27 cellular contexts compared by ENCODE assay signal in genomic region chr11:62050716-62051115, GRCh38.
DNase-seq lines count a peak whose midpoint lies in the region; ATAC-seq, FAIRE-seq and TF ChIP-seq lines count a peak whose summit lies in the region.
"Had no signal": no experiment of that assay in that cellular context is flagged by ENCODE, and none has a peak within 500 bp of the region (broad histone marks: within the 10 kb centered on the region; RNA-seq: fewer than 3 reads in every experiment).

No MANE protein-coding gene starts in this region.

- CTCF ChIA-PET in A549 (lab: Yijun Ruan, JAX) (interaction anchor here (0.8 to 9.3 kb wide), 10 partner anchors 15 to 253 kb away, joined by 3 to 103 read pairs (median 5); no protein-coding TSS in a partner anchor), PC-9 (lab: Charles Lee) (no interaction called here), endothelial cell of umbilical vein (lab: Charles Lee) (interaction anchor here (0.8 to 2.0 kb wide), 3 partner anchors 32 to 152 kb away, joined by 3 to 7 read pairs (median 3); no protein-coding TSS in a partner anchor)

- no peak overlapping the region for H2BK5ac ChIP-seq in trophoblast cell (ENCODE audit: low read depth, low read length, poor library complexity)

- TF ChIP-seq RAD21 in A549 (conservative IDR thresholded peaks at IDR 0.05 in 1 of 2, IDR thresholded peaks at IDR 0.05 in 1 of 2) = no peak

- no peak overlapping the region for H2BK120ac ChIP-seq in trophoblast cell (ENCODE audit: insufficient read depth, low read length, poor library complexity)

- no peak overlapping the region for H2AK5ac ChIP-seq in trophoblast cell (ENCODE audit: low read length)

- no peak for DNase-seq in A549 (ENCODE audit: low read depth in 1 of 2, low spot score in 1 of 2)
- DNase-seq in PC-9 = peak in 1 of 2 experiments; percentile 90
- DNase-seq in endothelial cell of umbilical vein (ENCODE audit: low read depth, low spot score) = no peak
- peak; percentile 17 to 61 for DNase-seq in trophoblast cell
- DNase-seq in NOMO-1 (lab: John Stamatoyannopoulos, UW; ENCODE audit: unreplicated experiment in 2 of 2) = no peak
- DNase-seq in body of pancreas = no peak
- DNase-seq: ACHN; BE2C; C1 segment of cervical spinal cord; CD4-positive, alpha-beta memory T cell; CD4-positive, CD25-positive, alpha-beta regulatory T cell; CD8-positive, alpha-beta memory T cell; COR-L47; DMS 273 treated with DMSO at 0.1 percent for 48 hours; DMS153; DMS53; DMS79; DND-41; EL; GDM1 had no signal

- no peak overlapping the region for H3K14ac ChIP-seq in trophoblast cell (ENCODE audit: low read length)

- no peak overlapping the region for H3K4ac ChIP-seq in trophoblast cell (ENCODE audit: low read depth, low read length)

- ATAC-seq in A549 = no peak
- no peak for ATAC-seq in body of pancreas
- no peak for ATAC-seq in GM21717 (IDR thresholded peaks at IDR 0.05; ENCODE audit: unreplicated experiment)
- no peak for ATAC-seq in HG03175 (IDR thresholded peaks at IDR 0.05; ENCODE audit: unreplicated experiment)
- ATAC-seq: GM12878 had no signal

- no peaks in the 10 kb centered on the region for H3K9me3 ChIP-seq in A549
- no peaks in the 10 kb centered on the region; the same call in 1 of the 2 replicates for H3K9me3 ChIP-seq in PC-9 (ENCODE audit: insufficient read depth, low read depth)
- H3K9me3 ChIP-seq in endothelial cell of umbilical vein (replicated peaks; ENCODE audit: control insufficient read depth, insufficient read depth, low read length) = no peaks in the 10 kb centered on the region
- H3K9me3 ChIP-seq in trophoblast cell (ENCODE audit: insufficient read depth, low read depth, low read length) = peaks cover 2% of the 10 kb centered on the region
- H3K9me3 ChIP-seq in body of pancreas = no peaks in the 10 kb centered on the region
- H3K9me3 ChIP-seq: BE2C, BLaER1 had no signal

- dilution Hi-C loops in endothelial cell of umbilical vein (cut with MboI; ENCODE audit: extremely low pct_ligation_motif_present, low sequenced_read_pairs) = no loop called here

- FAIRE-seq in A549 (lab: Jason Lieb, UNC) = no peak
- no peak for FAIRE-seq in endothelial cell of umbilical vein (lab: Jason Lieb, UNC)
- FAIRE-seq: GM12878, GM12892, GM18507 had no signal

- H2AFZ ChIP-seq in PC-9 = no peak overlapping the region
- H2AFZ ChIP-seq in endothelial cell of umbilical vein (ENCODE audit: low read depth, low read length) = no peak overlapping the region
- H2AFZ ChIP-seq in trophoblast cell (ENCODE audit: insufficient read depth, low read length, poor library complexity) = no peak overlapping the region

- peaks cover 66% of the 10 kb centered on the region for H3F3A ChIP-seq in PC-9 (ENCODE audit: insufficient read depth, low read depth)

- H3K4me3 ChIP-seq in A549 = no peak overlapping the region
- H3K4me3 ChIP-seq in PC-9 = no peak overlapping the region
- H3K4me3 ChIP-seq in endothelial cell of umbilical vein (replicated peaks in 1 of 3; ENCODE audit: insufficient read depth in 1 of 3, low read depth in 1 of 3, low read length in 3 of 3) = no peak overlapping the region
- no peak overlapping the region for H3K4me3 ChIP-seq in trophoblast cell (ENCODE audit: low read depth, low read length)
- no peak overlapping the region for H3K4me3 ChIP-seq in body of pancreas
- H3K4me3 ChIP-seq: BLaER1, GM12878 had no signal

- H3K27me3 ChIP-seq in PC-9 (ENCODE audit: insufficient read depth, low read depth) (no peaks in the 10 kb centered on the region), endothelial cell of umbilical vein (ENCODE audit: control insufficient read depth in 2 of 2, insufficient read depth in 2 of 2, low read length in 2 of 2) (peaks cover 16 to 21% of the 10 kb centered on the region in 2 experiments), trophoblast cell (ENCODE audit: insufficient read depth, low read length) (no peaks in the 10 kb centered on the region), body of pancreas (no peaks in the 10 kb centered on the region)
- H3K27me3 ChIP-seq: BE2C, BLaER1 had no signal

- TF ChIP-seq CTCF in A549 (IDR thresholded peaks at IDR 0.05) (no peak), PC-9 (conservative IDR thresholded peaks at IDR 0.05) (no peak), endothelial cell of umbilical vein (IDR thresholded peaks at IDR 0.05; ENCODE audit: extremely low read depth in 1 of 2, insufficient read depth in 1 of 2, low read depth in 1 of 2, low read length in 2 of 2) (no peak), body of pancreas (IDR thresholded peaks at IDR 0.05) (no peak)

- no peak overlapping the region for H3K23ac ChIP-seq in trophoblast cell (ENCODE audit: low read length)

- no peaks in the 10 kb centered on the region for H3K9me1 ChIP-seq in endothelial cell of umbilical vein (replicated peaks; ENCODE audit: control insufficient read depth, extremely low read depth, insufficient read depth, low read length)

- H3K4me1 ChIP-seq in A549 (peaks cover 45% of the 10 kb centered on the region), PC-9 (replicated peaks; ENCODE audit: insufficient read depth) (peaks cover 90% of the 10 kb centered on the region), endothelial cell of umbilical vein (ENCODE audit: control insufficient read depth, extremely low read depth, insufficient read depth, low read length) (no peaks in the 10 kb centered on the region), trophoblast cell (ENCODE audit: control insufficient read depth in 1 of 2, insufficient read depth in 2 of 2, low read length in 2 of 2) (peaks cover 18 to 19% of the 10 kb centered on the region in 2 experiments), body of pancreas (no peaks in the 10 kb centered on the region)
- H3K4me1 ChIP-seq: BE2C, BLaER1 had no signal

- BruUV-seq in PC-9 (replicated peaks; lab: Mats Ljungman, UMichigan) (no TSS peak), endothelial cell of umbilical vein (replicated peaks; lab: Mats Ljungman, UMichigan) (no TSS peak)

- H3K36me3 ChIP-seq in PC-9 (ENCODE audit: low read depth) (no peaks in the 10 kb centered on the region), endothelial cell of umbilical vein (ENCODE audit: control insufficient read depth in 2 of 2, extremely low read depth in 1 of 2, insufficient read depth in 2 of 2, low read length in 2 of 2) (no peaks in the 10 kb centered on the region), trophoblast cell (ENCODE audit: control insufficient read depth in 1 of 2, insufficient read depth in 2 of 2, low read length in 2 of 2) (no peaks in the 10 kb centered on the region), body of pancreas (replicated peaks in 1 of 2; ENCODE audit: insufficient read depth in 1 of 2, low read depth in 2 of 2) (no peaks in the 10 kb centered on the region)
- H3K36me3 ChIP-seq: BE2C, BLaER1 had no signal

- H4K20me1 ChIP-seq in PC-9 (ENCODE audit: insufficient read depth) (no peaks in the 10 kb centered on the region), endothelial cell of umbilical vein (replicated peaks; ENCODE audit: control insufficient read depth, extremely low read depth, insufficient read depth, low read length) (no peaks in the 10 kb centered on the region)
- H4K20me1 ChIP-seq: BLaER1 had no signal

- WGBS in A549 (ENCODE audit: missing lambda C conversion rate) = 75% methylated on average over 5 of the region's 5 CpGs
- WGBS in trophoblast cell (ENCODE audit: extremely low coverage, insufficient coverage, insufficient read length) = no CpG with 5 or more reads among the region's 5 CpGs
- WGBS in body of pancreas, 2 donors = 79 to 80% methylated on average over 5 of the region's 5 CpGs

- no peak overlapping the region for H4K8ac ChIP-seq in trophoblast cell (ENCODE audit: low read depth, low read length)

- peaks cover 17% of the 10 kb centered on the region for H3K79me1 ChIP-seq in trophoblast cell (ENCODE audit: low read length)

- no peak for TF ChIP-seq POLR2A in A549 (IDR thresholded peaks at IDR 0.05; ENCODE audit: low read length)
- no peak for TF ChIP-seq POLR2A in endothelial cell of umbilical vein (IDR thresholded peaks at IDR 0.05; ENCODE audit: low read depth, low read length)
- no peak for TF ChIP-seq POLR2A in body of pancreas (IDR thresholded peaks at IDR 0.05)

- H3K9ac ChIP-seq in endothelial cell of umbilical vein (replicated peaks; ENCODE audit: extremely low read depth, insufficient read depth, low read length) (no peak overlapping the region), trophoblast cell (ENCODE audit: low read length) (no peak overlapping the region)
- H3K9ac ChIP-seq: BLaER1 had no signal

- H3K4me2 ChIP-seq in A549 (no peak overlapping the region), PC-9 (peak overlapping the region; percentile 65), endothelial cell of umbilical vein (ENCODE audit: insufficient read depth, low read length) (no peak overlapping the region), trophoblast cell (ENCODE audit: low read length) (no peak overlapping the region)
- H3K4me2 ChIP-seq: BLaER1 had no signal

- H2BK12ac ChIP-seq in trophoblast cell (ENCODE audit: low read length) = no peak overlapping the region

- POLR2A ChIA-PET in A549 (lab: Yijun Ruan, JAX) = no interaction called here
- POLR2A ChIA-PET in PC-9 (lab: Charles Lee; ENCODE audit: unreplicated experiment) = interaction anchor here (0.8 kb wide), 1 partner anchor 78 kb away, joined by 7 read pairs; no protein-coding TSS in a partner anchor
- POLR2A ChIA-PET in endothelial cell of umbilical vein (lab: Charles Lee) = no interaction called here

- H3K79me2 ChIP-seq in PC-9 (ENCODE audit: low read depth) = peaks cover 8% of the 10 kb centered on the region
- no peaks in the 10 kb centered on the region for H3K79me2 ChIP-seq in endothelial cell of umbilical vein (ENCODE audit: control insufficient read depth, insufficient read depth, low read length)
- H3K79me2 ChIP-seq in trophoblast cell (ENCODE audit: control insufficient read depth, insufficient read depth, low read length, poor library complexity) = peaks cover 3% of the 10 kb centered on the region

- H4K91ac ChIP-seq in trophoblast cell (ENCODE audit: low read depth, low read length) = no peak overlapping the region

- intact Hi-C loops in PC-9 (cut with micrococcal nuclease; ENCODE audit: unreplicated experiment) = loop anchor here (10.0 kb wide), 1 partner anchor 256 kb away; the partner anchor contains the start of genes FEN1 and TMEM258
- intact Hi-C loops in endothelial cell of umbilical vein (cut with micrococcal nuclease) = no loop called here
- intact Hi-C loops in body of pancreas (cut with DNase I) = no loop called here

- H3K9me2 ChIP-seq in PC-9 (ENCODE audit: insufficient read depth) = no peaks in the 10 kb centered on the region

- no peak for TF ChIP-seq EP300 in A549 (IDR thresholded peaks at IDR 0.05)

- peak overlapping the region; percentile 32 to 42; a peak in 3 of 6 replicates for H3K27ac ChIP-seq in A549
- peak overlapping the region; percentile 64 for H3K27ac ChIP-seq in PC-9
- no peak overlapping the region for H3K27ac ChIP-seq in endothelial cell of umbilical vein (ENCODE audit: insufficient read depth, low read depth, low read length)
- no peak overlapping the region for H3K27ac ChIP-seq in trophoblast cell (ENCODE audit: low read depth, low read length)
- no peak overlapping the region for H3K27ac ChIP-seq in body of pancreas
- H3K27ac ChIP-seq: 22Rv1, BLaER1 had no signal

- no peak overlapping the region for H3K18ac ChIP-seq in trophoblast cell (ENCODE audit: low read length)

- no peak overlapping the region for H4K12ac ChIP-seq in trophoblast cell (ENCODE audit: low read depth, low read length)

TF ChIP-seq in endothelial cell of umbilical vein, 7 proteins besides CTCF, POLR2A, EP300 and RAD21 (continues in another document):
- TF ChIP-seq JUN (IDR thresholded peaks at IDR 0.05; ENCODE audit: borderline replicate concordance, insufficient read depth, insufficient read length, low read depth) = no peak

Comparison
In these comparisons a context has a peak if more than half of its experiments do, and no peak if none do; other contexts are left out.
1. DNase-seq: peak in trophoblast cell (2 of 2); none in A549 (0 of 2), endothelial cell of umbilical vein (single experiment), NOMO-1 (0 of 2) and body of pancreas (0 of 4).
2. H3K27ac ChIP-seq: peak in A549 (2 of 2) and PC-9 (single experiment); none in endothelial cell of umbilical vein (single experiment), trophoblast cell (single experiment) and body of pancreas (0 of 4).